In the genomic region with DNA sequence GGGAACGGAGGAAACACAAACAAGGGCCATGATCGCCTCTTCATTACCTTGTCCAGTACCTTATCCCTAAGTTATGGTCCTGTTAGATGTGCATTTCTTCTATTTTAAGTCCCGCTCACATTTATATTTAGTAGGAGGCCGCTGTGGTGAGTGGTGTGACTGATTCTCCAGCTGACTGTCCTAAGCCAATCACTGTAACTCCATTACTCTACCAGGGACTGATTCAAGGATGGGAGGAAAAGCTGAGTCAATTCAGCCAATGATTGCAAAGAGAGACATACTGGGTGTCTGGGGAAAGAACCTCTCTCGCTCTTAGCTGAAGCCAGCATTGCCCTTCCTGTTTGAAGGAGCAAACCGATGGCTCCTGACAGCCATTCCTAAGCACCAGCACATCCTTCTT, we compare ENCODE assay signal across 27 cellular contexts. TPM values are rescaled to one million over a fixed set of nuclear protein-coding genes. Genes with fewer than 3 reads are reported as not detected.
DNase-seq lines count a peak whose midpoint lies in the region; ATAC-seq, FAIRE-seq and TF ChIP-seq lines count a peak whose summit lies in the region.
"Had no signal": no experiment of that assay in that cellular context is flagged by ENCODE, and none has a peak within 500 bp of the region (broad histone marks: within the 10 kb centered on the region; RNA-seq: fewer than 3 reads in every experiment).

No MANE protein-coding gene starts in this region.

- CTCF ChIA-PET in Caco-2 (lab: Charles Lee): no interaction called here
- CTCF ChIA-PET in WTC11 (lab: Charles Lee): interaction anchor here (1.0 kb wide), 1 partner anchor 20 kb away, joined by 3 read pairs; no protein-coding TSS in a partner anchor

- intact Hi-C loops in Caco-2 (cut with micrococcal nuclease; ENCODE audit: unreplicated experiment) (loop anchor here (5.0 to 10.0 kb wide), 3 partner anchors 61 to 211 kb away; partner anchors contain the start of gene TGFBR3), pancreas (cut with DNase I) (no loop called here)

- TF ChIP-seq CTCF in Caco-2 (IDR thresholded peaks at IDR 0.05; ENCODE audit: insufficient read depth in 1 of 2, low read depth in 1 of 2, low read length in 1 of 2, severe bottlenecking in 1 of 2, unreplicated experiment in 1 of 2): no peak
- TF ChIP-seq CTCF in right atrium auricular region (IDR thresholded peaks at IDR 0.05): no peak
- TF ChIP-seq CTCF in pancreas (IDR thresholded peaks at IDR 0.05): no peak
- TF ChIP-seq CTCF in chondrocyte (IDR thresholded peaks at IDR 0.05): no peak
- no peak for TF ChIP-seq CTCF in WTC11 (IDR thresholded peaks at IDR 0.05)

- POLR2A ChIA-PET in Caco-2 (lab: Charles Lee) (no interaction called here), WTC11 (lab: Charles Lee) (no interaction called here)

- no peaks in the 10 kb centered on the region; the same call in 1 of the 2 replicates for H3K36me3 ChIP-seq in Caco-2 (ENCODE audit: control insufficient read depth, insufficient read depth, low read length)
- H3K36me3 ChIP-seq in right atrium auricular region: no peaks in the 10 kb centered on the region
- H3K36me3 ChIP-seq in pancreas: no peaks in the 10 kb centered on the region
- H3K36me3 ChIP-seq: ascending aorta, lower lobe of right lung, WERI-Rb-1 had no signal

- no peak for FAIRE-seq in pancreas (lab: Jason Lieb, UNC)
- FAIRE-seq: islet of Langerhans had no signal

- no peak for DNase-seq in Caco-2
- DNase-seq in central memory CD8-positive, alpha-beta T cell (ENCODE audit: low spot score in 2 of 2): no peak
- no peak for DNase-seq in right atrium auricular region (ENCODE audit: low spot score)
- DNase-seq in pancreas: no peak
- DNase-seq in chondrocyte (ENCODE audit: low spot score): no peak
- no peak for DNase-seq in NCI-H2081 (lab: John Stamatoyannopoulos, UW)
- no peak for DNase-seq in WTC11 (ENCODE audit: low spot score)
- DNase-seq: cerebellar nuclear complex; hypothalamus; lower lobe of right lung; NCI-H1694 treated with DMSO at 0.1 percent for 48 hours; NCI-H69; nucleus accumbens; RPMI8226; stimulated activated CD4-positive, alpha-beta T cell treated with anti-CD3 and anti-CD28 coated beads, Interleukin-12 subunit alpha, Interleukin-12 subunit beta, amount 100 ng/mL, for 4 hours; stimulated activated CD4-positive, alpha-beta T cell treated with anti-CD3 and anti-CD28 coated beads, Interleukin-4, amount 100 ng/mL, for 24 hours; stimulated activated naive CD4-positive, alpha-beta T cell treated with Interleukin-2 at 50 U/mL for 16 hours; T-helper 2 cell; WERI-Rb-1 had no signal

- no peaks in the 10 kb centered on the region for H3K36me3 Mint-ChIP-seq in Caco-2 (ENCODE audit: insufficient read depth, unreplicated experiment)
- H3K36me3 Mint-ChIP-seq in central memory CD8-positive, alpha-beta T cell (ENCODE audit: insufficient read depth): peaks cover 6% of the 10 kb centered on the region
- peaks cover 1% of the 10 kb centered on the region for H3K36me3 Mint-ChIP-seq in chondrocyte (ENCODE audit: low read depth)
- H3K36me3 Mint-ChIP-seq in stimulated activated memory B cell treated with anti-CD40 and anti-IgM and Interleukin-4, amounts not matched to agents 10 μg/mL and 1 μg/mL and 100 μg/mL, for 72 hours: no peaks in the 10 kb centered on the region
- no peaks in the 10 kb centered on the region for H3K36me3 Mint-ChIP-seq in WTC11

- H3K4me1 ChIP-seq in Caco-2: peaks cover 15% of the 10 kb centered on the region
- peaks cover 0 to 37% of the 10 kb centered on the region in 2 donors for H3K4me1 ChIP-seq in right atrium auricular region
- peaks cover 26 to 38% (median 26%) of the 10 kb centered on the region in 3 donors for H3K4me1 ChIP-seq in pancreas

- H3K27me3 Mint-ChIP-seq in Caco-2 (ENCODE audit: insufficient read depth, unreplicated experiment) (no peaks in the 10 kb centered on the region), chondrocyte (ENCODE audit: low read depth) (no peaks in the 10 kb centered on the region), WTC11 (ENCODE audit: low read depth) (no peaks in the 10 kb centered on the region)
- H3K27me3 Mint-ChIP-seq in central memory CD8-positive, alpha-beta T cell: no peaks in the 10 kb centered on the region
- no peaks in the 10 kb centered on the region for H3K27me3 Mint-ChIP-seq in stimulated activated memory B cell treated with anti-CD40 and anti-IgM and Interleukin-4, amounts not matched to agents 10 μg/mL and 1 μg/mL and 100 μg/mL, for 72 hours
- H3K27me3 Mint-ChIP-seq: activated naive CD8-positive, alpha-beta T cell had no signal

- no peaks in the 10 kb centered on the region for H3K9me3 Mint-ChIP-seq in Caco-2 (ENCODE audit: unreplicated experiment)
- no peaks in the 10 kb centered on the region for H3K9me3 Mint-ChIP-seq in central memory CD8-positive, alpha-beta T cell
- no peaks in the 10 kb centered on the region for H3K9me3 Mint-ChIP-seq in chondrocyte (ENCODE audit: low read depth)
- H3K9me3 Mint-ChIP-seq in stimulated activated memory B cell treated with anti-CD40 and anti-IgM and Interleukin-4, amounts not matched to agents 10 μg/mL and 1 μg/mL and 100 μg/mL, for 72 hours: no peaks in the 10 kb centered on the region
- no peaks in the 10 kb centered on the region for H3K9me3 Mint-ChIP-seq in WTC11

- no TSS peak for BruUV-seq in Caco-2 (replicated peaks; lab: Mats Ljungman, UMichigan)

- H3K27ac ChIP-seq in right atrium auricular region (peak overlapping the region; percentile 62 to 77), pancreas (peak overlapping the region in 3 of 4 donors; percentile 72 to 89 (median 84))
- H3K27ac ChIP-seq: ascending aorta, C4-2B, HL-60, lower lobe of right lung, SK-N-MC, WERI-Rb-1 had no signal

- H3K9me3 ChIP-seq in Caco-2: no peaks in the 10 kb centered on the region
- no peaks in the 10 kb centered on the region for H3K9me3 ChIP-seq in right atrium auricular region
- H3K9me3 ChIP-seq in pancreas: no peaks in the 10 kb centered on the region
- H3K9me3 ChIP-seq: ascending aorta, lower lobe of right lung had no signal

- H3K27ac Mint-ChIP-seq in Caco-2 (ENCODE audit: unreplicated experiment) (peak overlapping the region; percentile 48), chondrocyte (ENCODE audit: unreplicated experiment) (no peak overlapping the region), WTC11 (no peak overlapping the region)
- peak overlapping the region; percentile 32 for H3K27ac Mint-ChIP-seq in central memory CD8-positive, alpha-beta T cell (ENCODE audit: low read depth)
- H3K27ac Mint-ChIP-seq in stimulated activated memory B cell treated with anti-CD40 and anti-IgM and Interleukin-4, amounts not matched to agents 10 μg/mL and 1 μg/mL and 100 μg/mL, for 72 hours: no peak overlapping the region

- 95 to 97% methylated on average over 6 of the region's 6 CpGs for WGBS in pancreas, 2 donors

- ATAC-seq in central memory CD8-positive, alpha-beta T cell (replicated peaks; ENCODE audit: extremely low read depth, poor library complexity, severe bottlenecking): no peak
- ATAC-seq in pancreas (no peak), WTC11 (no peak)
- ATAC-seq in stimulated activated memory B cell treated with anti-CD40 and anti-IgM and Interleukin-4, amounts not matched to agents 10 μg/mL and 1 μg/mL and 100 μg/mL, for 72 hours: no peak
- ATAC-seq: HCT116 had no signal

- no peak overlapping the region for H3K4me3 Mint-ChIP-seq in Caco-2 (ENCODE audit: unreplicated experiment)
- H3K4me3 Mint-ChIP-seq in central memory CD8-positive, alpha-beta T cell: no peak overlapping the region
- no peak overlapping the region for H3K4me3 Mint-ChIP-seq in chondrocyte (ENCODE audit: unreplicated experiment)
- no peak overlapping the region for H3K4me3 Mint-ChIP-seq in stimulated activated memory B cell treated with anti-CD40 and anti-IgM and Interleukin-4, amounts not matched to agents 10 μg/mL and 1 μg/mL and 100 μg/mL, for 72 hours
- no peak overlapping the region for H3K4me3 Mint-ChIP-seq in WTC11
- H3K4me3 Mint-ChIP-seq: activated naive CD8-positive, alpha-beta T cell had no signal

- H3K27me3 ChIP-seq in Caco-2 (replicated peaks; ENCODE audit: control insufficient read depth, insufficient read depth, low read length) (no peaks in the 10 kb centered on the region), right atrium auricular region (no peaks in the 10 kb centered on the region), pancreas (no peaks in the 10 kb centered on the region)
- H3K27me3 ChIP-seq: ascending aorta had no signal

- H3K4me3 ChIP-seq in Caco-2 (ENCODE audit: low read depth, low read length) (no peak overlapping the region), right atrium auricular region (no peak overlapping the region), pancreas (no peak overlapping the region)
- H3K4me3 ChIP-seq: ascending aorta, lower lobe of right lung, SK-N-MC had no signal

- H3K4me1 Mint-ChIP-seq in Caco-2 (ENCODE audit: low read depth, unreplicated experiment): no peaks in the 10 kb centered on the region
- H3K4me1 Mint-ChIP-seq in central memory CD8-positive, alpha-beta T cell: peaks cover 76% of the 10 kb centered on the region
- H3K4me1 Mint-ChIP-seq in chondrocyte (ENCODE audit: low read depth): peaks cover 9% of the 10 kb centered on the region
- H3K4me1 Mint-ChIP-seq in stimulated activated memory B cell treated with anti-CD40 and anti-IgM and Interleukin-4, amounts not matched to agents 10 μg/mL and 1 μg/mL and 100 μg/mL, for 72 hours: no peaks in the 10 kb centered on the region
- H3K4me1 Mint-ChIP-seq in WTC11: 0 out of 2 replicates have a peak, but pooled peaks cover 4% of the 10 kb centered on the region

TF ChIP-seq in WTC11, 78 proteins besides CTCF, POLR2A, EP300 and RAD21 (continues in another document):
- TF ChIP-seq GRHL2 (CRISPR knock-in tag; IDR thresholded peaks at IDR 0.05; ENCODE audit: insufficient replicate concordance, severe bottlenecking) (no peak), JUN (CRISPR knock-in tag; IDR thresholded peaks at IDR 0.05) (no peak), ATF3 (CRISPR knock-in tag; conservative IDR thresholded peaks at IDR 0.05) (no peak)
- TF ChIP-seq, protein P1, sequence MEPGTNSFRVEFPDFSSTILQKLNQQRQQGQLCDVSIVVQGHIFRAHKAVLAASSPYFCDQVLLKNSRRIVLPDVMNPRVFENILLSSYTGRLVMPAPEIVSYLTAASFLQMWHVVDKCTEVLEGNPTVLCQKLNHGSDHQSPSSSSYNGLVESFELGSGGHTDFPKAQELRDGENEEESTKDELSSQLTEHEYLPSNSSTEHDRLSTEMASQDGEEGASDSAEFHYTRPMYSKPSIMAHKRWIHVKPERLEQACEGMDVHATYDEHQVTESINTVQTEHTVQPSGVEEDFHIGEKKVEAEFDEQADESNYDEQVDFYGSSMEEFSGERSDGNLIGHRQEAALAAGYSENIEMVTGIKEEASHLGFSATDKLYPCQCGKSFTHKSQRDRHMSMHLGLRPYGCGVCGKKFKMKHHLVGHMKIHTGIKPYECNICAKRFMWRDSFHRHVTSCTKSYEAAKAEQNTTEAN (CRISPR knock-in tag; IDR thresholded peaks at IDR 0.05): no peak

RNA-seq across cellular contexts. Expression of gene TGFBR3, which starts 59.7 kb away (rescaled TPM):
- total RNA-seq in Caco-2 (2022) (12.2 and 15.2 TPM in 2 replicates), right atrium auricular region (10 to 100 TPM; 40.5 to 64.8 TPM), pancreas (10 to 100 TPM in 5 of 6 donors, 1 to 10 TPM in 1; 7.3 to 34.8 (median 25.3) TPM), chondrocyte (0.80 to 2.8 TPM (median 1.4 TPM) in 3 replicates), WTC11 (2021) (3.7 to 4.2 TPM (median 3.7 TPM) in 3 replicates)
- 1 to 10 TPM; 6.0 to 9.0 TPM for polyA plus RNA-seq in pancreas

Comparison
In these comparisons a context has a peak if more than half of its experiments do, and no peak if none do; other contexts are left out.
1. H3K27ac Mint-ChIP-seq: peak in Caco-2 (single experiment) and central memory CD8-positive, alpha-beta T cell (single experiment); none in chondrocyte (single experiment), stimulated activated memory B cell treated with anti-CD40 and anti-IgM and Interleukin-4, amounts not matched to agents 10 μg/mL and 1 μg/mL and 100 μg/mL, for 72 hours (single experiment) and WTC11 (single experiment).